Comparison of ENCODE assay signal across 23 cellular contexts in the genomic region with DNA sequence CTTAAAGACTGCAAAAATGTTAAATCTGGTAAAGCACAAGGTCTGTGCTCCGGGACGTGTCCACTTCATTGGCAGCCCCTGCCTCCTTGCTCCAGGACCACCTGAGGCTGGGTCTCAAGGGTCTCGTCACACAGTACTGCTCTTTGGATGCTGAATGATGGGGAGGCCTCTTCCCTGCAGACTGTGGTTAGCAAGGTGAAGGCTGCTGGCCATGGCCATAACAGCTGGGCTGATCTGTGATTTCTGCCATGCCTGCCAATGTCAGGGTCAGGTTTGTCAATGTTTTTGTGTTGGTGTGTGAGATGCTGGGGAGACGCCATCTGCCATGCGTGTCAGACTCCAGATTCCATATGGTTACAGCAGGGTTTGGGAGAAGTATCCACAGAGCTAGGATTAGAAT.
"Had no signal": no experiment of that assay in that cellular context is flagged by ENCODE, and none has a peak within 500 bp of the region (broad histone marks: within the 10 kb centered on the region; RNA-seq: fewer than 3 reads in every experiment).

No MANE protein-coding gene starts in this region.

- H3K9me3 Mint-ChIP-seq: activated naive CD4-positive, alpha-beta T cell treated with anti-CD3 and anti-CD28 coated beads for 36 hours; activated naive CD8-positive, alpha-beta T cell treated with anti-CD3 and anti-CD28 coated beads for 36 hours; activated T-helper 1 cell treated with anti-CD3 and anti-CD28 coated beads, Interleukin-12 subunit alpha, Interleukin-12 subunit beta, Interleukin-2, Interleukin-4 antibody, amounts not matched to agents 30 ng/mL and 10 ng/mL and 1 ng/mL, durations not matched to agents 14 hours and 24 hours and 36 hours; brain; nephron; T-helper 2 cell treated with Interferon-gamma antibody and Interleukin-4, amounts not matched to agents 5 μg/mL and 100 μg/mL, for 36 hours had no signal

- H3K27me3 ChIP-seq: ascending aorta, neutrophil, right lobe of liver, tibial nerve had no signal

- H3K27me3 Mint-ChIP-seq: activated CD4-positive, alpha-beta T cell treated with anti-CD3 and anti-CD28 coated beads for 36 hours; activated naive CD8-positive, alpha-beta T cell treated with anti-CD3 and anti-CD28 coated beads for 36 hours had no signal

- H3K36me3 Mint-ChIP-seq: activated naive CD8-positive, alpha-beta T cell treated with anti-CD3 and anti-CD28 coated beads for 36 hours; brain had no signal

- H3K4me3 ChIP-seq: ascending aorta, left ventricle myocardium inferior, lung, right lobe of liver, tibial nerve had no signal

- H3K27ac Mint-ChIP-seq: activated CD4-positive, alpha-beta T cell treated with anti-CD3 and anti-CD28 coated beads for 36 hours; activated naive CD4-positive, alpha-beta T cell treated with anti-CD3 and anti-CD28 coated beads for 36 hours; activated naive CD8-positive, alpha-beta T cell treated with anti-CD3 and anti-CD28 coated beads for 36 hours; activated T-helper 1 cell treated with anti-CD3 and anti-CD28 coated beads, Interleukin-12 subunit alpha, Interleukin-12 subunit beta, Interleukin-2, Interleukin-4 antibody, amounts not matched to agents 30 ng/mL and 10 ng/mL and 1 ng/mL, durations not matched to agents 14 hours and 24 hours and 36 hours; progenitor cell of endocrine pancreas; T-helper 2 cell treated with Interferon-gamma antibody and Interleukin-4, amounts not matched to agents 5 μg/mL and 100 μg/mL, for 36 hours had no signal

- H3K9me3 ChIP-seq: ascending aorta, left ventricle myocardium inferior, neutrophil, right lobe of liver, tibial nerve had no signal

- H3K36me3 ChIP-seq: ascending aorta, left ventricle myocardium inferior, neutrophil, right lobe of liver, tibial nerve had no signal

- H3K4me3 Mint-ChIP-seq: activated CD4-positive, alpha-beta T cell treated with anti-CD3 and anti-CD28 coated beads for 36 hours; activated naive CD4-positive, alpha-beta T cell treated with anti-CD3 and anti-CD28 coated beads for 36 hours; activated naive CD8-positive, alpha-beta T cell treated with anti-CD3 and anti-CD28 coated beads for 36 hours; activated T-helper 1 cell treated with anti-CD3 and anti-CD28 coated beads, Interleukin-12 subunit alpha, Interleukin-12 subunit beta, Interleukin-2, Interleukin-4 antibody, amounts not matched to agents 30 ng/mL and 10 ng/mL and 1 ng/mL, durations not matched to agents 14 hours and 24 hours and 36 hours; brain; nephron; T-helper 2 cell treated with Interferon-gamma antibody and Interleukin-4, amounts not matched to agents 5 μg/mL and 100 μg/mL, for 36 hours had no signal

- H3K27ac ChIP-seq: ascending aorta, left ventricle myocardium inferior, neutrophil, right lobe of liver, tibial nerve had no signal

- DNase-seq: activated CD4-positive, alpha-beta T cell treated with anti-CD3 and anti-CD28 coated beads for 36 hours; activated CD4-positive, alpha-beta T cell treated with anti-CD3 and anti-CD28 coated beads, Interleukin-2, amount 50 U/mL, for 4 hours; activated CD4-positive, CD25-positive, alpha-beta regulatory T cell; activated CD8-positive, alpha-beta memory T cell treated with anti-CD3 and anti-CD28 coated beads for 24 hours; activated effector memory CD4-positive, alpha-beta T cell treated with anti-CD3 and anti-CD28 coated beads, Interleukin-2, amount 50 U/mL, for 16 hours; activated naive CD4-positive, alpha-beta T cell treated with anti-CD3 and anti-CD28 coated beads for 36 hours; activated naive CD8-positive, alpha-beta T cell treated with anti-CD3 and anti-CD28 coated beads for 36 hours; dermis blood vessel endothelial cell; effector CD8-positive, alpha-beta T cell; islet precursor cell; left ventricle myocardium inferior; right lobe of liver; stimulated activated CD4-positive, alpha-beta T cell treated with anti-CD3 and anti-CD28 coated beads, Interleukin-2, amount 100 ng/mL, for 48 hours; stimulated activated naive CD4-positive, alpha-beta T cell treated with Interleukin-2 at 50 U/mL for 16 hours had no signal

- H3K4me1 Mint-ChIP-seq: activated CD4-positive, alpha-beta T cell treated with anti-CD3 and anti-CD28 coated beads for 36 hours had no signal
